In genomic region chr4:915595-915994, GRCh38 we compare ENCODE assay signal across 13 cellular contexts. TPM values are rescaled to one million over a fixed set of nuclear protein-coding genes. Genes with fewer than 3 reads are reported as not detected.
DNase-seq lines count a peak whose midpoint lies in the region; ATAC-seq, FAIRE-seq and TF ChIP-seq lines count a peak whose summit lies in the region.
"Had no signal": no experiment of that assay in that cellular context is flagged by ENCODE, and none has a peak within 500 bp of the region (broad histone marks: within the 10 kb centered on the region; RNA-seq: fewer than 3 reads in every experiment).

No MANE protein-coding gene starts in this region.

- peaks cover 28% of the 10 kb centered on the region for H3K36me3 ChIP-seq in lower lobe of right lung

- H3K36me3 Mint-ChIP-seq in activated T-cell treated with anti-CD3 and anti-CD28 coated beads, Interleukin-2, amount 50 U/mL, for 4 hours (ENCODE audit: insufficient read depth), result peaks cover 27% of the 10 kb centered on the region

- H3K4me1 ChIP-seq in lower lobe of right lung, result peaks cover 25% of the 10 kb centered on the region
- H3K4me1 ChIP-seq: pancreas had no signal

- peaks cover 46% of the 10 kb centered on the region for H3K4me1 Mint-ChIP-seq in activated T-cell treated with anti-CD3 and anti-CD28 coated beads, Interleukin-2, amount 50 U/mL, for 4 hours (ENCODE audit: low read depth)

- H3K27me3 Mint-ChIP-seq in activated T-cell treated with anti-CD3 and anti-CD28 coated beads, Interleukin-2, amount 50 U/mL, for 4 hours (ENCODE audit: low read depth), result no peaks in the 10 kb centered on the region

- TF ChIP-seq CTCF in HL-60 (IDR thresholded peaks at IDR 0.05; ENCODE audit: insufficient read depth, low read length), result no peak
- TF ChIP-seq CTCF in lower lobe of right lung (IDR thresholded peaks at IDR 0.05), result no peak

- DNase-seq in AML-193 (lab: John Stamatoyannopoulos, UW), result peak; percentile 52 to 57
- peak; percentile 51 to 79 for DNase-seq in HL-60 (ENCODE audit: low read depth in 1 of 2, low spot score in 1 of 2)
- DNase-seq in activated T-cell treated with anti-CD3 and anti-CD28 coated beads, Interleukin-2, amount 50 U/mL, for 4 hours, result no peak
- peak; percentile 38 for DNase-seq in lower lobe of right lung
- no peak for DNase-seq in RCC 7860 (ENCODE audit: low spot score)
- DNase-seq in NCI-H1694 (lab: John Stamatoyannopoulos, UW), result no peak
- no peak for DNase-seq in HK-2 (ENCODE audit: unreplicated experiment)
- DNase-seq: activated CD4-positive, CD25-positive, alpha-beta regulatory T cell; Calu3; NCI-H524 treated with DMSO at 0.1 percent for 48 hours had no signal

- no peak for FAIRE-seq in RCC 7860 (lab: Jason Lieb, UNC)
- FAIRE-seq: bronchial epithelial cell, pancreas had no signal

- intact Hi-C loops in lower lobe of right lung (cut with DNase I), result no loop called here

- peaks cover 4% of the 10 kb centered on the region for H3K9me3 Mint-ChIP-seq in activated T-cell treated with anti-CD3 and anti-CD28 coated beads, Interleukin-2, amount 50 U/mL, for 4 hours

- H3K27ac ChIP-seq in HL-60 (replicated peaks) (no peak overlapping the region), lower lobe of right lung (no peak overlapping the region)
- H3K27ac ChIP-seq: pancreas had no signal

- peak in 1 of 2 donors; percentile 67 for ATAC-seq in activated T-cell treated with anti-CD3 and anti-CD28 coated beads, Interleukin-2, amount 50 U/mL, for 4 hours
- ATAC-seq in lower lobe of right lung, result peak; percentile 70 to 74
- no peak for ATAC-seq in GM18873 (IDR thresholded peaks at IDR 0.05; ENCODE audit: low FRiP score, unreplicated experiment)

- H3K4me3 ChIP-seq in HL-60 (replicated peaks; ENCODE audit: insufficient read depth, low read length), result peak overlapping the region; percentile 12
- peak overlapping the region; percentile 27 for H3K4me3 ChIP-seq in lower lobe of right lung
- H3K4me3 ChIP-seq: pancreas had no signal

- H3K27me3 ChIP-seq in HL-60 (ENCODE audit: insufficient read depth, poor library complexity, severe bottlenecking), result no peaks in the 10 kb centered on the region
- no peaks in the 10 kb centered on the region for H3K27me3 ChIP-seq in lower lobe of right lung (ENCODE audit: low read depth)
- H3K27me3 ChIP-seq: pancreas had no signal

- peak overlapping the region; percentile 66 for H3K4me3 Mint-ChIP-seq in activated T-cell treated with anti-CD3 and anti-CD28 coated beads, Interleukin-2, amount 50 U/mL, for 4 hours

- H3K9me3 ChIP-seq in lower lobe of right lung, result no peaks in the 10 kb centered on the region
- H3K9me3 ChIP-seq: pancreas had no signal

RNA-seq across cellular contexts. Expression of gene GAK, which starts 16.5 kb away (rescaled TPM):
- total RNA-seq in activated T-cell treated with anti-CD3 and anti-CD28 coated beads, Interleukin-2, amount 50 U/mL, for 4 hours, result 100 to 1,000 TPM; 140 to 161 (median 148) TPM
- total RNA-seq in lower lobe of right lung, result 130 TPM

RNA-seq across cellular contexts. Expression of gene TMEM175, which starts 16.7 kb away (rescaled TPM):
- total RNA-seq in activated T-cell treated with anti-CD3 and anti-CD28 coated beads, Interleukin-2, amount 50 U/mL, for 4 hours, result 10 to 100 TPM; 12.5 to 15.6 (median 14.7) TPM
- 45.3 TPM for total RNA-seq in lower lobe of right lung

RNA-seq across cellular contexts. Expression of gene DGKQ, which starts 57.8 kb away (rescaled TPM):
- total RNA-seq in activated T-cell treated with anti-CD3 and anti-CD28 coated beads, Interleukin-2, amount 50 U/mL, for 4 hours, result 10 to 100 TPM; 11.2 to 21.5 (median 14.8) TPM
- total RNA-seq in lower lobe of right lung, result 18.8 TPM

Comparison
In these comparisons a context has a peak if more than half of its experiments do, and no peak if none do; other contexts are left out.
1. DNase-seq: peak in AML-193 (2 of 2), HL-60 (2 of 2) and lower lobe of right lung (single experiment); none in activated T-cell treated with anti-CD3 and anti-CD28 coated beads, Interleukin-2, amount 50 U/mL, for 4 hours (single experiment), RCC 7860 (single experiment), NCI-H1694 (single experiment) and HK-2 (single experiment).